Comparison of ENCODE assay signal across 12 cellular contexts in the genomic region with DNA sequence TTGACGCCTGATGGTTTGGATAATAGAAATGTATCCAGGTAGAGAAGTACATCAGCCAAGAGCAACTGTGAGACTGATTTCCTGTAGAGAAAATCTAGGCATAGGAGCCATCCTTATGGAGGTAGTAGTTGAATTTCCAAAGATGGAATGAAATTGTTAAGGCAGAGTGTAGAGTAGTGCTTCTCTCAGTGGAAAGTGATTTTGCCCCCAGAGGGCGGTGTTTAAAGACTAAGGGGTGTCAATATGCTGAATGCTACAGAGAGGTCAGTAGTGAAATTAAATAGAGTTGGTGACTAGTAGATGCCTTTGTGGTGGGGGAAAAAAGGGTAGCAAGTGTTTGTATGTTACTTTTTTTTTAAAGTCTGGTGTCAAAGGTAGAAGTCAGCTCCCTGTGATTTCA. TPM values are rescaled to one million over a fixed set of nuclear protein-coding genes. Genes with fewer than 3 reads are reported as not detected.
DNase-seq lines count a peak whose midpoint lies in the region; ATAC-seq and TF ChIP-seq lines count a peak whose summit lies in the region.
"Had no signal": no experiment of that assay in that cellular context is flagged by ENCODE, and none has a peak within 500 bp of the region (broad histone marks: within the 10 kb centered on the region; RNA-seq: fewer than 3 reads in every experiment).

No MANE protein-coding gene starts in this region.

- H3K4me1 ChIP-seq in DND-41 (ENCODE audit: insufficient read depth, low read length) (no peaks in the 10 kb centered on the region), SK-N-SH (ENCODE audit: control insufficient read depth in 1 of 2, insufficient read depth in 2 of 2, low read depth in 1 of 2, low read length in 1 of 2) (no peaks in the 10 kb centered on the region)

- TF ChIP-seq CTCF in DND-41 (IDR thresholded peaks at IDR 0.05; ENCODE audit: borderline replicate concordance, extremely low read depth, low read length, poor library complexity, severe bottlenecking), result peak; percentile 14
- TF ChIP-seq CTCF in GM20000 (IDR thresholded peaks at IDR 0.05; ENCODE audit: extremely low read depth, missing control alignments), result no peak
- TF ChIP-seq CTCF in SK-N-SH (IDR thresholded peaks at IDR 0.05), result peak; percentile 20; the same call in 1 of the 2 replicates

- H3K9me3 ChIP-seq in DND-41 (ENCODE audit: insufficient read depth, low read length, severe bottlenecking) (no peaks in the 10 kb centered on the region), SK-N-SH (no peaks in the 10 kb centered on the region)
- H3K9me3 ChIP-seq: SJSA1 had no signal

- ATAC-seq in DND-41 (ENCODE audit: insufficient read depth, low read depth) (no peak), GM21529 (IDR thresholded peaks at IDR 0.05; ENCODE audit: unreplicated experiment) (no peak)
- ATAC-seq: CD8-positive, alpha-beta T cell; left colon had no signal

- POLR2A ChIA-PET in SK-N-SH (lab: Yijun Ruan, JAX), result no interaction called here

- H3F3A ChIP-seq in SK-N-SH (replicated peaks; ENCODE audit: insufficient read depth), result no peaks in the 10 kb centered on the region

- H3K4me2 ChIP-seq in DND-41 (ENCODE audit: insufficient read depth, low read length) (no peak overlapping the region), SK-N-SH (no peak overlapping the region)

- DNase-seq in DND-41, result no peak
- peak; percentile 7 for DNase-seq in GM20000 (ENCODE audit: low spot score)
- DNase-seq in SK-N-SH, result no peak
- DNase-seq in iPS-NIHi11 (ENCODE audit: low spot score), result peak; percentile 22
- no peak for DNase-seq in effector CD4-positive, alpha-beta T cell
- DNase-seq in AG20443 (ENCODE audit: low spot score), result no peak
- DNase-seq: activated CD4-positive, CD25-positive, alpha-beta regulatory T cell; activated T-cell treated with anti-CD3 and anti-CD28 coated beads for 4 hours; CD8-positive, alpha-beta T cell; left colon had no signal

- no peaks in the 10 kb centered on the region for H3K79me2 ChIP-seq in DND-41 (ENCODE audit: insufficient read depth, low read length)
- peaks cover 66% of the 10 kb centered on the region for H3K79me2 ChIP-seq in SK-N-SH (ENCODE audit: insufficient read depth)

- CTCF ChIA-PET in SK-N-SH (lab: Yijun Ruan, JAX), result interaction anchor here (0.6 kb wide), 1 partner anchor 104 kb away, joined by 3 read pairs; no protein-coding TSS in a partner anchor

- H3K9ac ChIP-seq in DND-41 (ENCODE audit: low read depth, low read length) (no peak overlapping the region), SK-N-SH (no peak overlapping the region)

- H2AFZ ChIP-seq in DND-41 (ENCODE audit: low read depth, low read length) (no peak overlapping the region), SK-N-SH (ENCODE audit: low read depth) (no peak overlapping the region)

- no peaks in the 10 kb centered on the region for H3K27me3 ChIP-seq in DND-41 (ENCODE audit: insufficient read depth, low read length, poor library complexity)
- H3K27me3 ChIP-seq in SK-N-SH (ENCODE audit: insufficient read depth), result no peaks in the 10 kb centered on the region
- H3K27me3 ChIP-seq: SJSA1 had no signal

- TF ChIP-seq RAD21 in SK-N-SH (IDR thresholded peaks at IDR 0.05; ENCODE audit: low read length), result no peak

- H4K20me1 ChIP-seq in DND-41 (ENCODE audit: insufficient read depth, low read length) (no peaks in the 10 kb centered on the region), SK-N-SH (ENCODE audit: insufficient read depth) (peaks cover 44% of the 10 kb centered on the region)

- H3K27ac ChIP-seq in DND-41 (ENCODE audit: low read length), result no peak overlapping the region
- H3K27ac ChIP-seq in SK-N-SH (ENCODE audit: low read depth in 2 of 2, low read length in 1 of 2), result no peak overlapping the region
- H3K27ac ChIP-seq: SJSA1 had no signal

- 100% methylated on average over 2 of the region's 2 CpGs for WGBS in SK-N-SH (ENCODE audit: low lambda C conversion rate)

- H3K9me2 ChIP-seq in SK-N-SH, result no peaks in the 10 kb centered on the region

- TF ChIP-seq EP300 in SK-N-SH (IDR thresholded peaks at IDR 0.05; ENCODE audit: borderline replicate concordance in 1 of 2, low read depth in 1 of 2, low read length in 1 of 2), result no peak

- H3K36me3 ChIP-seq in DND-41 (ENCODE audit: insufficient read depth, low read length), result no peaks in the 10 kb centered on the region
- H3K36me3 ChIP-seq in SK-N-SH (replicated peaks in 1 of 2; ENCODE audit: control insufficient read depth in 1 of 2, insufficient read depth in 2 of 2, low read length in 1 of 2), result no peaks in the 10 kb centered on the region
- H3K36me3 ChIP-seq: SJSA1 had no signal

- H3K4me3 ChIP-seq in DND-41 (ENCODE audit: low read depth in 1 of 2, low read length in 2 of 2) (no peak overlapping the region), SK-N-SH (ENCODE audit: low read depth in 2 of 2, low read length in 1 of 2) (no peak overlapping the region)
- H3K4me3 ChIP-seq: SJSA1 had no signal

TF ChIP-seq in SK-N-SH, 30 proteins besides CTCF, POLR2A, EP300 and RAD21:
- TF ChIP-seq SMC3 (IDR thresholded peaks at IDR 0.05; ENCODE audit: low read depth, low read length) (no peak), FOXJ3 (CRISPR knock-in tag; IDR thresholded peaks at IDR 0.05) (no peak), RCOR1 (IDR thresholded peaks at IDR 0.05; ENCODE audit: low read length) (no peak)

RNA-seq across cellular contexts. Expression of a gene that starts 54.5 kb away (rescaled TPM):
- 34.1 and 45.8 TPM in 2 replicates for polyA plus RNA-seq in SK-N-SH (2012; rRNA removed)
- 36.7 and 41.3 TPM in 2 replicates for polyA plus RNA-seq in SK-N-SH (2012; cell fraction: cytosol; rRNA removed)
- polyA plus RNA-seq in SK-N-SH (2012; cell fraction: nucleus; rRNA removed), result 47.3 and 58.5 TPM in 2 replicates

Comparison
In these comparisons a context has a peak if more than half of its experiments do, and no peak if none do; other contexts are left out.
1. DNase-seq: peak in GM20000 (single experiment) and iPS-NIHi11 (single experiment); none in DND-41 (single experiment), SK-N-SH (single experiment), effector CD4-positive, alpha-beta T cell (single experiment) and AG20443 (single experiment).